In genomic region chr11:18524248-18524647, GRCh38 we compare ENCODE assay signal across 16 cellular contexts. TPM values are rescaled to one million over a fixed set of nuclear protein-coding genes. Genes with fewer than 3 reads are reported as not detected.
A peak's percentile ranks its signal among the peaks of the same experiment; 100 is the strongest.
DNase-seq lines count a peak whose midpoint lies in the region; ATAC-seq and TF ChIP-seq lines count a peak whose summit lies in the region.
"Had no signal": no experiment of that assay in that cellular context is flagged by ENCODE, and none has a peak within 500 bp of the region (broad histone marks: within the 10 kb centered on the region; RNA-seq: fewer than 3 reads in every experiment).

No MANE protein-coding gene starts in this region.

- POLR2A ChIA-PET in CD8-positive, alpha-beta memory T cell (lab: Charles Lee): interaction anchor here (0.7 kb wide), 1 partner anchor 26 kb away, joined by 6 read pairs; no protein-coding TSS in a partner anchor
- POLR2A ChIA-PET in WTC11 (lab: Charles Lee): no interaction called here

- TF ChIP-seq POLR2A in suprapubic skin (IDR thresholded peaks at IDR 0.05): no peak

- H3K27ac ChIP-seq in CD4-positive, CD25-positive, alpha-beta regulatory T cell (ENCODE audit: insufficient read depth, low read length, poor library complexity, severe bottlenecking): no peak overlapping the region
- no peak overlapping the region for H3K27ac ChIP-seq in CD8-positive, alpha-beta memory T cell (ENCODE audit: low read depth, low read length)
- no peak overlapping the region for H3K27ac ChIP-seq in suprapubic skin
- H3K27ac ChIP-seq: cardiac muscle cell had no signal

- 94% methylated on average over 1 of the region's 1 CpG for WGBS in suprapubic skin

- CTCF ChIA-PET in CD8-positive, alpha-beta memory T cell (lab: Charles Lee): no interaction called here
- CTCF ChIA-PET in WTC11 (lab: Charles Lee): no interaction called here

- H3K36me3 Mint-ChIP-seq in CD4-positive, CD25-positive, alpha-beta regulatory T cell: peaks cover 19% of the 10 kb centered on the region
- peaks cover 0 to 45% (median 7%) of the 10 kb centered on the region in 3 donors for H3K36me3 Mint-ChIP-seq in CD8-positive, alpha-beta memory T cell
- H3K36me3 Mint-ChIP-seq in WTC11: no peaks in the 10 kb centered on the region; the same call in 1 of the 2 replicates
- peaks cover 0 to 16% of the 10 kb centered on the region in 2 donors for H3K36me3 Mint-ChIP-seq in naive B cell

- peaks cover 10% of the 10 kb centered on the region for H3K36me3 ChIP-seq in CD4-positive, CD25-positive, alpha-beta regulatory T cell (ENCODE audit: control insufficient read depth, insufficient read depth, low read length)
- no peaks in the 10 kb centered on the region for H3K36me3 ChIP-seq in CD8-positive, alpha-beta memory T cell (ENCODE audit: insufficient read depth, low read length)
- H3K36me3 ChIP-seq in HAP-1 (replicated peaks): no peaks in the 10 kb centered on the region; the same call in 1 of the 2 replicates
- no peaks in the 10 kb centered on the region for H3K36me3 ChIP-seq in suprapubic skin
- H3K36me3 ChIP-seq: cardiac muscle cell had no signal

- peaks cover 30% of the 10 kb centered on the region for H3K4me1 ChIP-seq in CD4-positive, CD25-positive, alpha-beta regulatory T cell (ENCODE audit: control insufficient read depth, insufficient read depth, low read length, poor library complexity, severe bottlenecking)
- peaks cover 20% of the 10 kb centered on the region for H3K4me1 ChIP-seq in CD8-positive, alpha-beta memory T cell (ENCODE audit: insufficient read depth, low read length)
- H3K4me1 ChIP-seq in HAP-1 (peaks cover 3% of the 10 kb centered on the region), suprapubic skin (peaks cover 27% of the 10 kb centered on the region)

- TF ChIP-seq EP300 in suprapubic skin (IDR thresholded peaks at IDR 0.05): no peak

- peak overlapping the region; percentile 22 to 57 (median 46) for H3K4me3 Mint-ChIP-seq in CD4-positive, CD25-positive, alpha-beta regulatory T cell
- H3K4me3 Mint-ChIP-seq in CD8-positive, alpha-beta memory T cell: peak overlapping the region in 5 of 7 donors; percentile 5 to 57 (median 48)
- H3K4me3 Mint-ChIP-seq in WTC11 (no peak overlapping the region), naive B cell (peak overlapping the region in 2 of 8 donors; percentile 15 to 37)
- H3K4me3 Mint-ChIP-seq: activated CD8-positive, alpha-beta memory T cell treated with anti-CD3 and anti-CD28 coated beads, Interleukin-2, amount 10 ng/mL, durations not matched to agents 7 days and 5 days; dendritic cell treated with granulocyte-macrophage colony-stimulating factor and Interleukin-4, amounts not matched to agents 40 ng/mL and 50 ng/mL, for 4 days; stimulated activated naive B cell treated with anti-CD40 and anti-IgM and Interleukin-4, amounts not matched to agents 10 μg/mL and 1 μg/mL and 100 μg/mL, for 72 hours had no signal

- H3K27me3 Mint-ChIP-seq in CD4-positive, CD25-positive, alpha-beta regulatory T cell: peaks cover 5% of the 10 kb centered on the region
- H3K27me3 Mint-ChIP-seq in CD8-positive, alpha-beta memory T cell: peaks cover 0 to 4% of the 10 kb centered on the region in 2 donors
- H3K27me3 Mint-ChIP-seq in WTC11 (ENCODE audit: low read depth) (no peaks in the 10 kb centered on the region; the same call in 1 of the 2 replicates), naive B cell (no peaks in the 10 kb centered on the region)
- H3K27me3 Mint-ChIP-seq: dendritic cell treated with granulocyte-macrophage colony-stimulating factor and Interleukin-4, amounts not matched to agents 40 ng/mL and 50 ng/mL, for 4 days; memory B cell; stimulated activated naive B cell treated with anti-CD40 and anti-IgM and Interleukin-4, amounts not matched to agents 10 μg/mL and 1 μg/mL and 100 μg/mL, for 72 hours had no signal

- H3K9me3 Mint-ChIP-seq in CD4-positive, CD25-positive, alpha-beta regulatory T cell: no peaks in the 10 kb centered on the region
- H3K9me3 Mint-ChIP-seq in CD8-positive, alpha-beta memory T cell: peaks cover 0 to 3% (median 0%) of the 10 kb centered on the region in 5 donors
- no peaks in the 10 kb centered on the region for H3K9me3 Mint-ChIP-seq in WTC11
- no peaks in the 10 kb centered on the region for H3K9me3 Mint-ChIP-seq in naive B cell
- H3K9me3 Mint-ChIP-seq: dendritic cell treated with granulocyte-macrophage colony-stimulating factor and Interleukin-4, amounts not matched to agents 40 ng/mL and 50 ng/mL, for 4 days; memory B cell; stimulated activated naive B cell treated with anti-CD40 and anti-IgM and Interleukin-4, amounts not matched to agents 10 μg/mL and 1 μg/mL and 100 μg/mL, for 72 hours had no signal

- no peak for ATAC-seq in CD4-positive, CD25-positive, alpha-beta regulatory T cell (ENCODE audit: low read depth in 2 of 2)
- ATAC-seq in WTC11 (no peak), naive B cell (ENCODE audit: low read depth in 2 of 2) (no peak)
- ATAC-seq: activated CD8-positive, alpha-beta memory T cell treated with anti-CD3 and anti-CD28 coated beads, Interleukin-2, amount 10 ng/mL, durations not matched to agents 7 days and 5 days; stimulated activated naive B cell treated with anti-CD40 and anti-IgM and Interleukin-4, amounts not matched to agents 10 μg/mL and 1 μg/mL and 100 μg/mL, for 72 hours had no signal

- TF ChIP-seq CTCF in WTC11 (IDR thresholded peaks at IDR 0.05): no peak
- TF ChIP-seq CTCF in suprapubic skin (IDR thresholded peaks at IDR 0.05): no peak

- H3K27ac Mint-ChIP-seq in CD4-positive, CD25-positive, alpha-beta regulatory T cell: peak overlapping the region in 2 of 3 donors; percentile 49 to 80
- peak overlapping the region in 6 of 8 donors; percentile 44 to 87 (median 78) for H3K27ac Mint-ChIP-seq in CD8-positive, alpha-beta memory T cell
- H3K27ac Mint-ChIP-seq in WTC11 (no peak overlapping the region), naive B cell (peak overlapping the region in 4 of 6 donors; percentile 24 to 87 (median 65))
- H3K27ac Mint-ChIP-seq: activated CD8-positive, alpha-beta memory T cell treated with anti-CD3 and anti-CD28 coated beads, Interleukin-2, amount 10 ng/mL, durations not matched to agents 7 days and 5 days; dendritic cell treated with granulocyte-macrophage colony-stimulating factor and Interleukin-4, amounts not matched to agents 40 ng/mL and 50 ng/mL, for 4 days; memory B cell; stimulated activated naive B cell treated with anti-CD40 and anti-IgM and Interleukin-4, amounts not matched to agents 10 μg/mL and 1 μg/mL and 100 μg/mL, for 72 hours had no signal

- H3K9me3 ChIP-seq in CD4-positive, CD25-positive, alpha-beta regulatory T cell (ENCODE audit: control insufficient read depth in 2 of 2, low read length in 2 of 2): no peaks in the 10 kb centered on the region
- no peaks in the 10 kb centered on the region for H3K9me3 ChIP-seq in CD8-positive, alpha-beta memory T cell (ENCODE audit: low read length)
- H3K9me3 ChIP-seq in HAP-1 (no peaks in the 10 kb centered on the region), suprapubic skin (no peaks in the 10 kb centered on the region)

- no peak for DNase-seq in CD4-positive, CD25-positive, alpha-beta regulatory T cell
- DNase-seq in CD8-positive, alpha-beta memory T cell: no peak
- DNase-seq in WTC11 (ENCODE audit: low spot score) (no peak), naive B cell (no peak), HAP-1 (ENCODE audit: low spot score in 2 of 2) (no peak), suprapubic skin (ENCODE audit: low spot score in 2 of 2) (no peak)
- no peak for DNase-seq in activated effector memory CD4-positive, alpha-beta T cell treated with anti-CD3 and anti-CD28 coated beads, Interleukin-2, amount 50 U/mL, for 16 hours
- DNase-seq: activated CD4-positive, alpha-beta T cell treated with anti-CD3 and anti-CD28 coated beads for 48 hours; activated CD8-positive, alpha-beta memory T cell treated with anti-CD3 and anti-CD28 coated beads, Interleukin-2, amount 10 ng/mL, durations not matched to agents 7 days and 5 days; COR-L47; NCI-H1105; NCI-H2029 treated with DMSO at 0.1 percent for 48 hours; stimulated activated naive B cell treated with anti-CD40 and anti-IgM and Interleukin-4, amounts not matched to agents 10 μg/mL and 1 μg/mL and 100 μg/mL, for 72 hours had no signal

- H3K27me3 ChIP-seq in CD4-positive, CD25-positive, alpha-beta regulatory T cell (ENCODE audit: control insufficient read depth, insufficient read depth, low read length): no peaks in the 10 kb centered on the region
- no peaks in the 10 kb centered on the region for H3K27me3 ChIP-seq in CD8-positive, alpha-beta memory T cell (ENCODE audit: insufficient read depth, low read length, poor library complexity, severe bottlenecking)
- H3K27me3 ChIP-seq in HAP-1 (ENCODE audit: low read depth): no peaks in the 10 kb centered on the region
- no peaks in the 10 kb centered on the region for H3K27me3 ChIP-seq in suprapubic skin
- H3K27me3 ChIP-seq: cardiac muscle cell had no signal

- no peak overlapping the region for H3K4me3 ChIP-seq in CD4-positive, CD25-positive, alpha-beta regulatory T cell (ENCODE audit: low read depth, low read length)
- H3K4me3 ChIP-seq in CD8-positive, alpha-beta memory T cell (ENCODE audit: low read length): no peak overlapping the region
- H3K4me3 ChIP-seq in HAP-1 (no peak overlapping the region), suprapubic skin (no peak overlapping the region)
- H3K4me3 ChIP-seq: cardiac muscle cell had no signal

- peaks cover 31 to 76% (median 55%) of the 10 kb centered on the region in 4 donors for H3K4me1 Mint-ChIP-seq in CD4-positive, CD25-positive, alpha-beta regulatory T cell
- peaks cover 49 to 79% (median 69%) of the 10 kb centered on the region in 3 donors for H3K4me1 Mint-ChIP-seq in CD8-positive, alpha-beta memory T cell
- H3K4me1 Mint-ChIP-seq in WTC11: peaks cover 6% of the 10 kb centered on the region
- peaks cover 35 to 64% (median 43%) of the 10 kb centered on the region in 3 donors for H3K4me1 Mint-ChIP-seq in naive B cell

- in situ Hi-C loops in HAP-1 (cut with MboI; ENCODE audit: low sequenced_read_pairs): no loop called here

TF ChIP-seq in WTC11, 78 proteins besides CTCF, POLR2A, EP300 and RAD21:
- TF ChIP-seq GABPB1 (CRISPR knock-in tag; IDR thresholded peaks at IDR 0.05): peak; percentile 76
- no peak for TF ChIP-seq GRHL2 (CRISPR knock-in tag; IDR thresholded peaks at IDR 0.05; ENCODE audit: insufficient replicate concordance, severe bottlenecking)

RNA-seq across cellular contexts. Expression of gene TSG101, which starts 2.5 kb away (rescaled TPM):
- total RNA-seq in CD4-positive, CD25-positive, alpha-beta regulatory T cell: 18.8 TPM
- polyA plus RNA-seq in CD4-positive, CD25-positive, alpha-beta regulatory T cell: 10 to 100 TPM; 62.8 to 87.2 (median 79.2) TPM
- 10 to 100 TPM; 44.8 to 45.4 TPM for total RNA-seq in CD8-positive, alpha-beta memory T cell
- 55.4 TPM for polyA plus RNA-seq in CD8-positive, alpha-beta memory T cell
- total RNA-seq in WTC11 (2021) (41.7 to 42.6 TPM (median 42.3 TPM) in 3 replicates), suprapubic skin (10 to 100 TPM; 67.8 to 80.0 (median 71.8) TPM)
- polyA plus RNA-seq in naive B cell (ENCODE audit: low read depth in 6 of 6): 100 to 1,000 TPM in 1 of 6 donors, 10 to 100 TPM in 5; 72.9 to 101 (median 87.0) TPM
